Comparison of ENCODE assay signal across 34 cellular contexts in genomic region chr18:42341423-42341822, GRCh38.
"Had no signal": no experiment of that assay in that cellular context is flagged by ENCODE, and none has a peak within 500 bp of the region (broad histone marks: within the 10 kb centered on the region; RNA-seq: fewer than 3 reads in every experiment).

No MANE protein-coding gene starts in this region.

- H3K36me3 ChIP-seq: ascending aorta, breast epithelium, MG63 had no signal

- H3K4me3 ChIP-seq: ascending aorta, body of pancreas, breast epithelium, MG63 had no signal

- H3K27me3 Mint-ChIP-seq: activated B cell treated with CpG ODN at 0.5 μM for 24 hours; activated CD4-positive, alpha-beta memory T cell treated with anti-CD3 and anti-CD28 coated beads for 36 hours; activated T-helper 17 cell treated with anti-CD3 and anti-CD28 coated beads, Interleukin-2, amount 50 U/mL, for 72 hours had no signal

- H3K9me3 Mint-ChIP-seq: activated CD4-positive, alpha-beta memory T cell treated with anti-CD3 and anti-CD28 coated beads for 36 hours had no signal

- H3K9me3 ChIP-seq: ascending aorta, body of pancreas, MG63 had no signal

- ATAC-seq: activated T-cell treated with anti-CD3 and anti-CD28 coated beads, Interleukin-2, amount 50 U/mL, for 72 hours; activated T-helper 17 cell treated with anti-CD3 and anti-CD28 coated beads, Interleukin-2, amount 50 U/mL, for 72 hours; body of pancreas; Panc1; SK-N-SH treated with all-trans-retinoic acid at 6 μM for 48 hours had no signal

- H3K27ac Mint-ChIP-seq: activated B cell treated with CpG ODN at 0.5 μM for 24 hours; activated CD4-positive, alpha-beta memory T cell treated with anti-CD3 and anti-CD28 coated beads for 36 hours; activated naive CD8-positive, alpha-beta T cell treated with anti-CD3 and anti-CD28 coated beads, Interleukin-2, amount 10 ng/mL, durations not matched to agents 7 days and 5 days; activated T-cell treated with anti-CD3 and anti-CD28 coated beads, Interleukin-2, amount 50 U/mL, for 72 hours; activated T-helper 17 cell treated with anti-CD3 and anti-CD28 coated beads, Interleukin-2, amount 50 U/mL, for 72 hours had no signal

- DNase-seq: activated B cell treated with CpG ODN at 0.5 μM for 24 hours; activated CD4-positive, alpha-beta memory T cell treated with anti-CD3 and anti-CD28 coated beads for 36 hours; activated CD4-positive, alpha-beta T cell treated with anti-CD3 and anti-CD28 coated beads for 4 hours; activated CD4-positive, alpha-beta T cell treated with anti-CD3 and anti-CD28 coated beads, Interleukin-2, amount 50 U/mL, for 1 hour; activated CD4-positive, CD25-positive, alpha-beta regulatory T cell treated with anti-CD3 and anti-CD28 coated beads, Interleukin-2, amount 50 U/mL, for 72 hours; activated CD8-positive, alpha-beta memory T cell treated with anti-CD3 and anti-CD28 coated beads, Interleukin-2, amount 50 U/mL, for 4 hours; activated effector memory CD4-positive, alpha-beta T cell treated with anti-CD3 and anti-CD28 coated beads, Interleukin-2, amount 50 U/mL, for 16 hours; activated naive CD4-positive, alpha-beta T cell; activated naive CD8-positive, alpha-beta T cell treated with anti-CD3 and anti-CD28 coated beads, Interleukin-2, amount 10 ng/mL, durations not matched to agents 7 days and 5 days; activated T-cell treated with anti-CD3 and anti-CD28 coated beads, Interleukin-2, amount 50 U/mL, for 72 hours; amygdala; body of pancreas; Kasumi-1; KG1; MG63; NCI-H1048; NCI-H1105 treated with DMSO at 0.1 percent for 48 hours; NCI-H1436; NCI-H1694; NCI-H2029; NCI-H345; NCI-H524; RPMI8226; SHP77 treated with DMSO at 0.1 percent for 48 hours; T-helper 1 cell; T-helper 2 cell; T-helper 9 cell had no signal

- H3K4me1 Mint-ChIP-seq: activated B cell treated with CpG ODN at 0.5 μM for 24 hours; activated naive CD4-positive, alpha-beta T cell treated with anti-CD3 and anti-CD28 coated beads, Interleukin-2, amount 50 U/mL, for 24 hours; activated naive CD8-positive, alpha-beta T cell treated with anti-CD3 and anti-CD28 coated beads, Interleukin-2, amount 10 ng/mL, durations not matched to agents 7 days and 5 days; activated T-helper 17 cell treated with anti-CD3 and anti-CD28 coated beads, Interleukin-2, amount 50 U/mL, for 72 hours had no signal

- H3K4me1 ChIP-seq: ascending aorta, body of pancreas, breast epithelium had no signal

- H3K36me3 Mint-ChIP-seq: activated CD4-positive, alpha-beta memory T cell treated with anti-CD3 and anti-CD28 coated beads for 36 hours; activated naive CD4-positive, alpha-beta T cell treated with anti-CD3 and anti-CD28 coated beads, Interleukin-2, amount 50 U/mL, for 24 hours; activated naive CD8-positive, alpha-beta T cell treated with anti-CD3 and anti-CD28 coated beads, Interleukin-2, amount 10 ng/mL, durations not matched to agents 7 days and 5 days had no signal

- H3K27me3 ChIP-seq: ascending aorta, body of pancreas, breast epithelium, MG63 had no signal

- H3K27ac ChIP-seq: ascending aorta, body of pancreas, breast epithelium, VCaP had no signal

- H3K4me3 Mint-ChIP-seq: activated B cell treated with CpG ODN at 0.5 μM for 24 hours; activated CD4-positive, alpha-beta memory T cell treated with anti-CD3 and anti-CD28 coated beads for 36 hours; activated naive CD4-positive, alpha-beta T cell treated with anti-CD3 and anti-CD28 coated beads, Interleukin-2, amount 50 U/mL, for 24 hours; activated naive CD8-positive, alpha-beta T cell treated with anti-CD3 and anti-CD28 coated beads, Interleukin-2, amount 10 ng/mL, durations not matched to agents 7 days and 5 days; activated T-cell treated with anti-CD3 and anti-CD28 coated beads, Interleukin-2, amount 50 U/mL, for 72 hours; activated T-helper 17 cell treated with anti-CD3 and anti-CD28 coated beads, Interleukin-2, amount 50 U/mL, for 72 hours had no signal
